Comparison of ENCODE assay signal across 15 cellular contexts in genomic region chr4:84952004-84952403, GRCh38. TPM values are rescaled to one million over a fixed set of nuclear protein-coding genes. Genes with fewer than 3 reads are reported as not detected.
DNase-seq lines count a peak whose midpoint lies in the region; ATAC-seq, FAIRE-seq and TF ChIP-seq lines count a peak whose summit lies in the region.
"Had no signal": no experiment of that assay in that cellular context is flagged by ENCODE, and none has a peak within 500 bp of the region (broad histone marks: within the 10 kb centered on the region; RNA-seq: fewer than 3 reads in every experiment).

No MANE protein-coding gene starts in this region.

- DNase-seq in Caki2 (ENCODE audit: low read depth) (peak; percentile 71), RCC 7860 (ENCODE audit: low spot score) (peak; percentile 79), GM13977 (ENCODE audit: low spot score) (no peak), UCSD-AML1 (lab: John Stamatoyannopoulos, UW; ENCODE audit: unreplicated experiment) (no peak), amniotic stem cell (lab: John Stamatoyannopoulos, UW) (no peak)
- DNase-seq: activated CD4-positive, alpha-beta T cell treated with anti-CD3 and anti-CD28 coated beads for 48 hours; activated effector memory CD4-positive, alpha-beta T cell treated with anti-CD3 and anti-CD28 coated beads, Interleukin-2, amount 50 U/mL, for 16 hours; effector memory CD4-positive, alpha-beta T cell; NCI-H187 had no signal

- in situ Hi-C loops in Caki2 (cut with HindIII; ENCODE audit: low pct_unique_long_range_greater_than_20kb, low sequenced_read_pairs) (no loop called here), GM13977 (cut with MboI; ENCODE audit: low pct_unique_long_range_greater_than_20kb, low sequenced_read_pairs, unreplicated experiment) (loop anchor here (25.0 kb wide), 1 partner anchor 190 kb away; no protein-coding TSS in a partner anchor)

- H3K27ac ChIP-seq in neutrophil, result peak overlapping the region; percentile 4
- H3K27ac ChIP-seq: BLaER1, HL-60, SJSA1 had no signal

- H3K27me3 ChIP-seq in neutrophil, result no peaks in the 10 kb centered on the region
- H3K27me3 ChIP-seq: BLaER1, SJSA1 had no signal

- H3K9me3 ChIP-seq in neutrophil, result no peaks in the 10 kb centered on the region
- H3K9me3 ChIP-seq: BLaER1, SJSA1 had no signal

- no peaks in the 10 kb centered on the region for H3K36me3 ChIP-seq in neutrophil
- H3K36me3 ChIP-seq: BLaER1, SJSA1 had no signal

- peak; percentile 86 for FAIRE-seq in RCC 7860 (lab: Jason Lieb, UNC)

- peak; percentile 98 for ATAC-seq in esophagus mucosa
- ATAC-seq in GM19467 (IDR thresholded peaks at IDR 0.05; ENCODE audit: unreplicated experiment), result no peak

- H3K4me1 ChIP-seq in neutrophil (ENCODE audit: control insufficient read depth in 1 of 2, insufficient read depth in 1 of 2, low read depth in 1 of 2, low read length in 1 of 2), result peaks cover 29 to 30% of the 10 kb centered on the region in 2 experiments
- H3K4me1 ChIP-seq: BLaER1 had no signal

- no peak overlapping the region for H3K4me3 ChIP-seq in neutrophil (ENCODE audit: low read depth in 1 of 2, low read length in 1 of 2)
- H3K4me3 ChIP-seq: BLaER1, SJSA1 had no signal

- TF ChIP-seq CTCF in neutrophil (IDR thresholded peaks at IDR 0.05) (no peak), GM13977 (IDR thresholded peaks at IDR 0.05; ENCODE audit: extremely low read depth, insufficient read depth, missing control alignments) (no peak)

RNA-seq across cellular contexts. Expression of gene WDFY3, which starts 14.5 kb away (rescaled TPM):
- 20.4 and 30.3 TPM in 2 replicates for total RNA-seq in Caki2 (2014; rRNA removed; shearing (Covaris generic); ENCODE audit: low replicate concordance)
- 46.7 TPM for total RNA-seq in esophagus mucosa

Comparison
In these comparisons a context has a peak if more than half of its experiments do, and no peak if none do; other contexts are left out.
1. DNase-seq: peak in Caki2 (single experiment) and RCC 7860 (single experiment); none in GM13977 (single experiment), UCSD-AML1 (single experiment) and amniotic stem cell (single experiment).